Comparison of ENCODE assay signal across 7 cellular contexts in the genomic region with DNA sequence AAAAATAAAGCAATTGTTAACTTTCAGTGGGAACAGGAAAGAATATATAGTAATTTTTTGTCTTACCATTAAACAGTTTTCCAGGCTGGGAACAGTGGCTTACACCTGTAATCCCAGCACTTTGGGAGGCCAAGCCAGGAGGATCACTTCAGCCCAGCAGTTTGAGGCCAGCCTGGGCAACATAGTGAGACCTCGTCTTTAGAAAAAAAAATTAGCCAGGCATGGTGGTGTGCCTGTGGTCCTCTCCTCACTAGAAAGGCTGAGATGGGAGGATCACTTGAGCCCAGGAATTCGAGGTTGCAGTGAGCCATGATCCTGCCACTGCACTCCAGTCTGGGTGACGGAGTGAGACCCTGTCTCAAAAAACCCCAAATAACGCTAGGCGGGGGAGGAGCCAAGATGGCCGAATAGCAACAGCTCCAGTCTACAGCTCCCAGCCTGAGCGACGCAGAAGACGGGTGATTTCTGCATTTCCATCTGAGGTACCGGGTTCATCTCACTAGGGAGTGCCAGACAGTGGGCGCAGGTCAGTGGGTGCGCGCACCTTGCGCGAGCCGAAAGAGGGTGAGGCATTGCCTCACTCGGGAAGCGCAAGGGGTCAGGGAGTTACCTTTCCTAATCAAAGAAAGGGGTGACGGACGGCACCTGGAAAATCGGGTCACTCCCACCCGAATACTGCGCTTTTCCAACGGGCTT. TPM values are rescaled to one million over a fixed set of nuclear protein-coding genes. Genes with fewer than 3 reads are reported as not detected.
DNase-seq lines count a peak whose midpoint lies in the region; ATAC-seq, FAIRE-seq and TF ChIP-seq lines count a peak whose summit lies in the region.
"Not testable (repeated sequence)": the region's sequence is repeated elsewhere in the genome, so short reads cannot be mapped to it uniquely, and the experiment has no call there.

No MANE protein-coding gene starts in this region.

- H3K9me3 ChIP-seq in keratinocyte (ENCODE audit: control insufficient read depth, low read depth, low read length), result not testable (repeated sequence)

- not testable (repeated sequence) for ATAC-seq in T-cell (replicated peaks in 1 of 4)

- not testable (repeated sequence) for H3K9me3 Mint-ChIP-seq in T-cell, neural crest cell

- not testable (repeated sequence) for H3K4me1 ChIP-seq in keratinocyte (ENCODE audit: control insufficient read depth, extremely low read depth, insufficient read depth, low read length)

- H3K27ac ChIP-seq in keratinocyte (ENCODE audit: control insufficient read depth, insufficient read depth, low read length), result not testable (repeated sequence)

- H4K20me1 ChIP-seq in keratinocyte (ENCODE audit: control insufficient read depth, extremely low read depth, insufficient read depth, low read length), result not testable (repeated sequence)

- H2AFZ ChIP-seq in keratinocyte (ENCODE audit: control insufficient read depth, low read length), result peak overlapping the region; percentile 58

- H3K36me3 Mint-ChIP-seq in T-cell, result peaks cover 30% of the 10 kb centered on the region
- H3K36me3 Mint-ChIP-seq in neural crest cell (ENCODE audit: low read depth), result peaks cover 22% of the 10 kb centered on the region

- peak overlapping the region; percentile 54 for H3K4me2 ChIP-seq in keratinocyte (ENCODE audit: control insufficient read depth, extremely low read depth, insufficient read depth, low read depth, low read length)

- not testable (repeated sequence) for H3K9ac ChIP-seq in keratinocyte (ENCODE audit: control insufficient read depth, extremely low read depth, insufficient read depth, low read length)

- H3K36me3 ChIP-seq in bronchial epithelial cell (ENCODE audit: control insufficient read depth, insufficient read depth, low read length); keratinocyte (ENCODE audit: control insufficient read depth in 2 of 2, extremely low read depth in 1 of 2, insufficient read depth in 2 of 2, low read length in 2 of 2): not testable (repeated sequence)

- FAIRE-seq in bronchial epithelial cell (lab: Jason Lieb, UNC); keratinocyte (lab: Jason Lieb, UNC): not testable (repeated sequence)

- H3K79me2 ChIP-seq in keratinocyte (ENCODE audit: control insufficient read depth, insufficient read depth, low read length), result not testable (repeated sequence)

- not testable (repeated sequence) for TF ChIP-seq CTCF in bronchial epithelial cell (IDR thresholded peaks at IDR 0.05; ENCODE audit: insufficient read depth, low read length, severe bottlenecking); fibroblast of villous mesenchyme (IDR thresholded peaks at IDR 0.05; ENCODE audit: insufficient read depth, low read depth, low read length); keratinocyte (optimal IDR thresholded peaks at IDR 0.05 in 1 of 3, IDR thresholded peaks at IDR 0.05 in 1 of 3, conservative IDR thresholded peaks at IDR 0.05 in 1 of 3; ENCODE audit: extremely low read depth in 1 of 3, insufficient read depth in 2 of 3, low read length in 3 of 3); neural crest cell (conservative IDR thresholded peaks at IDR 0.05)

- POLR2A ChIA-PET in T-cell (lab: Charles Lee), result interaction anchor here in 1 of 2 donors (0.6 kb wide), 1 partner anchor 312 kb away, joined by 10 read pairs; no protein-coding TSS in a partner anchor

- H3K4me1 Mint-ChIP-seq in T-cell (peaks cover 24 to 37% (median 27%) of the 10 kb centered on the region in 3 donors), neural crest cell (peaks cover 12% of the 10 kb centered on the region)

- H3K4me3 Mint-ChIP-seq in T-cell, result peak overlapping the region in 2 of 3 donors; percentile 33 to 55
- H3K4me3 Mint-ChIP-seq in neural crest cell, result peak overlapping the region; percentile 72

- not testable (repeated sequence) for H3K27me3 Mint-ChIP-seq in T-cell; neural crest cell (ENCODE audit: low read depth)

- not testable (repeated sequence) for H3K9me1 ChIP-seq in keratinocyte (ENCODE audit: control insufficient read depth, extremely low read depth, insufficient read depth, low read length)

- not testable (repeated sequence) for H3K27me3 ChIP-seq in bronchial epithelial cell (ENCODE audit: control insufficient read depth, insufficient read depth, low read length); keratinocyte (ENCODE audit: control insufficient read depth, extremely low read depth, insufficient read depth, low read length)

- CTCF ChIA-PET in T-cell (lab: Charles Lee), result not testable (repeated sequence)

- H3K27ac Mint-ChIP-seq in T-cell, result peak overlapping the region; percentile 86 to 87
- H3K27ac Mint-ChIP-seq in neural crest cell (ENCODE audit: unreplicated experiment), result peak overlapping the region; percentile 50

- DNase-seq in DMS79 (lab: John Stamatoyannopoulos, UW), result peak; percentile 1
- peak; percentile 7 for DNase-seq in NCI-H146 treated with DMSO at 0.1 percent for 48 hours (lab: John Stamatoyannopoulos, UW; ENCODE audit: unreplicated experiment)
- DNase-seq in T-cell; fibroblast of villous mesenchyme (ENCODE audit: low read depth); keratinocyte (ENCODE audit: low read depth, low spot score); neural crest cell (ENCODE audit: low read depth, low spot score): not testable (repeated sequence)
- DNase-seq in bronchial epithelial cell (ENCODE audit: low read depth), result peak; percentile 0

- dilution Hi-C loops in keratinocyte (cut with MboI; ENCODE audit: extremely low pct_ligation_motif_present, low sequenced_read_pairs), result not testable (repeated sequence)

- H3K4me3 ChIP-seq in bronchial epithelial cell (ENCODE audit: low read depth, low read length) (peak overlapping the region; percentile 28), fibroblast of villous mesenchyme (ENCODE audit: low read depth, low read length) (peak overlapping the region; percentile 21), keratinocyte (ENCODE audit: control insufficient read depth in 2 of 3, extremely low read depth in 1 of 3, insufficient read depth in 2 of 3, low read depth in 1 of 3, low read length in 3 of 3) (peak overlapping the region in 1 of 3 experiments; percentile 14)

RNA-seq across cellular contexts. Expression of a gene that starts 36.3 kb away (rescaled TPM):
- total RNA-seq in T-cell (10 to 100 TPM; 19.2 to 34.4 (median 28.5) TPM), bronchial epithelial cell (11.3 and 12.0 TPM in 2 replicates), fibroblast of villous mesenchyme (14.5 and 18.1 TPM in 2 replicates), neural crest cell (32.0 and 34.6 TPM in 2 replicates)
- polyA plus RNA-seq in keratinocyte, result 15.3 to 27.2 TPM (median 19.4 TPM) in 3 replicates
- polyA plus RNA-seq in keratinocyte (2011; ENCODE audit: low read depth), result 19.7 TPM
- polyA plus RNA-seq in keratinocyte (2011; cell fraction: cytosol; rRNA removed), result 14.3 and 22.0 TPM in 2 replicates
- 19.8 and 29.4 TPM in 2 replicates for polyA plus RNA-seq in keratinocyte (2011; cell fraction: nucleus; rRNA removed)
- polyA plus RNA-seq in keratinocyte (2012; ENCODE audit: low replicate concordance), result 14.0 and 15.1 TPM in 2 replicates
- 0.66 to 11.1 TPM (median 4.6 TPM) in 3 replicates for polyA minus RNA-seq in keratinocyte
- polyA minus RNA-seq in keratinocyte (2011; cell fraction: cytosol; rRNA and poly(A)+ RNA removed), result 4.8 TPM
- polyA minus RNA-seq in keratinocyte (2011; cell fraction: nucleus; rRNA and poly(A)+ RNA removed), result 5.9 and 7.1 TPM in 2 replicates

RNA-seq across cellular contexts. Expression of a gene that starts 54.7 kb away (rescaled TPM):
- total RNA-seq in T-cell (10 to 100 TPM in 3 of 5 donors, 1 to 10 TPM in 2; 6.1 to 13.4 (median 10.2) TPM), bronchial epithelial cell (15.2 and 22.1 TPM in 2 replicates), fibroblast of villous mesenchyme (19.4 and 20.0 TPM in 2 replicates), neural crest cell (23.5 and 25.6 TPM in 2 replicates)
- polyA plus RNA-seq in keratinocyte, result 8.7 to 13.1 TPM (median 11.1 TPM) in 3 replicates
- polyA plus RNA-seq in keratinocyte (2011; ENCODE audit: low read depth), result 4.6 TPM
- polyA plus RNA-seq in keratinocyte (2011; cell fraction: cytosol; rRNA removed), result 9.0 and 11.3 TPM in 2 replicates
- 4.8 and 6.2 TPM in 2 replicates for polyA plus RNA-seq in keratinocyte (2011; cell fraction: nucleus; rRNA removed)
- 5.1 and 10.9 TPM in 2 replicates for polyA plus RNA-seq in keratinocyte (2012; ENCODE audit: low replicate concordance)
- polyA minus RNA-seq in keratinocyte, result 12.2 to 37.2 TPM (median 19.6 TPM) in 3 replicates
- polyA minus RNA-seq in keratinocyte (2011; cell fraction: cytosol; rRNA and poly(A)+ RNA removed), result 17.3 TPM
- polyA minus RNA-seq in keratinocyte (2011; cell fraction: nucleus; rRNA and poly(A)+ RNA removed), result 6.2 and 7.1 TPM in 2 replicates
